In the genomic region with DNA sequence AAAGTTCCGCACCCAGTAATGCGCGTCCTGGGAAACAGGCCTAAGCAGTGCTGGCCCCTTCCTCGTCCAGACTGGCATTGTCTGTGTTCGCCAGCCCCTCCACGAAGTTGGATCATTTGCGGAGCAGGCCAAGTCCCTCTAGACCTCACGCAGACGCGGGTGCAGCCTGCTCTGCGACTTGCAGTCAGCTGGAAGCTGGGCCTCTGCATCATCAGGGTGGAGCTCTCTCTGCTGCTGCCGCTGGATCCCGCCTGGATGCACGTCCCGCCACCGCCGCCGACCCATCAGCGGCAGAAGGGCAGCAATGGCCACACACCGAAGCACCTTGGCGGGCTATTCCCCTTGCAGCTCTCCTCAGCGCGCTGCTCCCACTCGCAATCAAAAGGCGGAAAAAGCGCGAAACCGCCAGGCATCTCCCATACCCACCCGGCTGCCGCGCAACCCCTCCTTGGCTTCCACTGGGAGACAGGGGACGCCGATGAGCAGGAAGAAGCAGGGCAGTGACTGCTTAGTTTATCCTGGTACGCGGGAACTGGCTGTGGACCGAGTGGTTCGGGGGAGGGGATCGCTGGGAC, we compare ENCODE assay signal across 8 cellular contexts. TPM values are rescaled to one million over a fixed set of nuclear protein-coding genes. Genes with fewer than 3 reads are reported as not detected.
DNase-seq lines count a peak whose midpoint lies in the region; ATAC-seq and TF ChIP-seq lines count a peak whose summit lies in the region.

No MANE protein-coding gene starts in this region.

- no peak overlapping the region for H3K27ac ChIP-seq in uterus
- no peak overlapping the region for H3K27ac ChIP-seq in CD8-positive, alpha-beta T cell (ENCODE audit: low read depth, low read length)

- ATAC-seq in CD8-positive, alpha-beta T cell = no peak

- H3K9me3 Mint-ChIP-seq in CD8-positive, alpha-beta T cell = no peaks in the 10 kb centered on the region

- in situ Hi-C loops in GM13977 (cut with MboI; ENCODE audit: low pct_unique_long_range_greater_than_20kb, low sequenced_read_pairs, unreplicated experiment) = no loop called here

- intact Hi-C loops in uterus (cut with DNase I; ENCODE audit: low total_unique reads) = no loop called here
- intact Hi-C loops in CD8-positive, alpha-beta T cell (cut with DNase I, micrococcal nuclease) = no loop called here

- no peaks in the 10 kb centered on the region for H3K4me1 Mint-ChIP-seq in CD8-positive, alpha-beta T cell (ENCODE audit: low read depth)

- no peaks in the 10 kb centered on the region for H3K36me3 ChIP-seq in uterus
- no peaks in the 10 kb centered on the region for H3K36me3 ChIP-seq in CD8-positive, alpha-beta T cell (ENCODE audit: insufficient read depth, low read length)

- no peak overlapping the region for H3K4me3 Mint-ChIP-seq in CD8-positive, alpha-beta T cell

- CTCF ChIA-PET in CD8-positive, alpha-beta T cell (lab: Charles Lee) = no interaction called here

- H3K27me3 ChIP-seq in uterus = peaks cover 0 to 9% of the 10 kb centered on the region in 2 donors
- H3K27me3 ChIP-seq in CD8-positive, alpha-beta T cell (ENCODE audit: insufficient read depth, low read length) = peaks cover 3% of the 10 kb centered on the region

- no peaks in the 10 kb centered on the region for H3K9me3 ChIP-seq in uterus
- H3K9me3 ChIP-seq in CD8-positive, alpha-beta T cell (ENCODE audit: low read length) = no peaks in the 10 kb centered on the region

- DNase-seq in AG10803 (ENCODE audit: low read depth) = peak; percentile 59
- peak in 2 of 3 experiments; percentile 81 to 87 for DNase-seq in NCI-H1417 (lab: John Stamatoyannopoulos, UW)
- peak; percentile 57 for DNase-seq in epithelial cell of esophagus (ENCODE audit: low read depth)
- DNase-seq in myocyte (ENCODE audit: low read depth) = peak; percentile 14
- no peak for DNase-seq in GM13977 (ENCODE audit: low spot score)
- no peak for DNase-seq in uterus
- no peak for DNase-seq in activated naive CD4-positive, alpha-beta T cell treated with Interleukin-2 at 50 U/mL for 16 hours
- DNase-seq in CD8-positive, alpha-beta T cell = no peak

- TF ChIP-seq POLR2A in uterus (IDR thresholded peaks at IDR 0.05) = no peak

- no peak overlapping the region for H3K27ac Mint-ChIP-seq in CD8-positive, alpha-beta T cell

- TF ChIP-seq CTCF in AG10803 (conservative IDR thresholded peaks at IDR 0.05; ENCODE audit: low read length) = peak; percentile 20; the same call in 1 of the 2 replicates
- TF ChIP-seq CTCF in epithelial cell of esophagus (IDR thresholded peaks at IDR 0.05; ENCODE audit: insufficient read depth, low read depth, low read length, missing control alignments) = peak; percentile 5
- TF ChIP-seq CTCF in GM13977 (IDR thresholded peaks at IDR 0.05; ENCODE audit: extremely low read depth, insufficient read depth, missing control alignments) = no peak
- TF ChIP-seq CTCF in uterus (IDR thresholded peaks at IDR 0.05) = no peak
- TF ChIP-seq CTCF in CD8-positive, alpha-beta T cell (IDR thresholded peaks at IDR 0.05) = no peak

- no peaks in the 10 kb centered on the region for H3K36me3 Mint-ChIP-seq in CD8-positive, alpha-beta T cell

- H3K4me3 ChIP-seq in AG10803 (ENCODE audit: low read length) = peak overlapping the region; percentile 71
- H3K4me3 ChIP-seq in epithelial cell of esophagus (ENCODE audit: low read length) = peak overlapping the region; percentile 24
- no peak overlapping the region for H3K4me3 ChIP-seq in uterus
- no peak overlapping the region for H3K4me3 ChIP-seq in CD8-positive, alpha-beta T cell (ENCODE audit: low read depth, low read length)

- POLR2A ChIA-PET in CD8-positive, alpha-beta T cell (lab: Charles Lee) = no interaction called here

- H3K4me1 ChIP-seq in uterus = no peaks in the 10 kb centered on the region
- no peaks in the 10 kb centered on the region for H3K4me1 ChIP-seq in CD8-positive, alpha-beta T cell (ENCODE audit: insufficient read depth, low read length)

- H3K27me3 Mint-ChIP-seq in CD8-positive, alpha-beta T cell (ENCODE audit: low read depth) = peaks cover 55% of the 10 kb centered on the region

RNA-seq across cellular contexts. Expression of a gene that starts 34.1 kb away (rescaled TPM):
- total RNA-seq in myocyte (not detected in 2 replicates), uterus (1 to 10 TPM in 1 of 4 donors, not detected in 3; 1.2 TPM)
- polyA plus RNA-seq in myocyte (2012) = not detected
- total RNA-seq in CD8-positive, alpha-beta T cell = not detected

Comparison
In these comparisons a context has a peak if more than half of its experiments do, and no peak if none do; other contexts are left out.
1. DNase-seq: peak in AG10803 (single experiment), NCI-H1417 (2 of 3), epithelial cell of esophagus (single experiment) and myocyte (single experiment); none in GM13977 (single experiment), uterus (0 of 2), activated naive CD4-positive, alpha-beta T cell treated with Interleukin-2 at 50 U/mL for 16 hours (single experiment) and CD8-positive, alpha-beta T cell (0 of 7).
2. H3K4me3 ChIP-seq: peak in AG10803 (single experiment) and epithelial cell of esophagus (single experiment); none in uterus (0 of 2) and CD8-positive, alpha-beta T cell (single experiment).
3. CTCF ChIP-seq: peak in AG10803 (single experiment) and epithelial cell of esophagus (single experiment); none in GM13977 (single experiment), uterus (0 of 4) and CD8-positive, alpha-beta T cell (single experiment).